ENCODE assay signal across 24 cellular contexts in the genomic region with DNA sequence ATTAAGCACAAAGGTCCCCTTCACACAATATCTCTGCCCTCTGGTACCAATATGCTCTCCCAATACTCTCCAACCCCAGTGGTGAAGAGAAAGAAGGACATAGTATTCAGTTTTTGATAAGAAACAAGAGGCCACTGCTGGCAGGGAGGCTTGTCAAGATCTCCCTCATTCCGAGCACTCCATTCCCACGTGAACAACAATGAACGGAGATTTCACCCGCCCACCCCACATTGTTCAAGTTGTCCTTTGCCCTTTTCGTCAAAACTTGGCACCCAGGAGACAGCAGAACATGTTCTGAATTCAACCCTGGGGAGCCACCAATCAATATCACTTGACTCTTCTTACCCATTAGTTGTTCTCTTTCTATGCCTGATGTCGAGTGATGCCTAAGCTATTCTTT.
"Had no signal": no experiment of that assay in that cellular context is flagged by ENCODE, and none has a peak within 500 bp of the region (broad histone marks: within the 10 kb centered on the region; RNA-seq: fewer than 3 reads in every experiment).

No MANE protein-coding gene starts in this region.

- H3K4me1 Mint-ChIP-seq: mesothelial cell of epicardium; stimulated activated effector memory CD8-positive, alpha-beta T cell treated with anti-CD3 and anti-CD28 coated beads, Interleukin-12 subunit alpha, Interleukin-12 subunit beta, amount 100 ng/mL, for 72 hours had no signal

- ATAC-seq: left cardiac atrium; left lung; lower lobe of right lung; naive thymus-derived CD4-positive, alpha-beta T cell; natural killer cell treated with Interleukin-12 subunit alpha and Interleukin-12 subunit beta and Interleukin-15 and Interleukin-18, amount 100 ng/mL, for 72 hours; sciatic nerve; stimulated activated effector memory CD8-positive, alpha-beta T cell treated with anti-CD3 and anti-CD28 coated beads, Interleukin-12 subunit alpha, Interleukin-12 subunit beta, amount 100 ng/mL, for 72 hours had no signal

- H3K4me3 Mint-ChIP-seq: mesothelial cell of epicardium; naive thymus-derived CD4-positive, alpha-beta T cell; natural killer cell treated with Interleukin-12 subunit alpha and Interleukin-12 subunit beta and Interleukin-15 and Interleukin-18, amount 100 ng/mL, for 72 hours; stimulated activated effector memory CD8-positive, alpha-beta T cell treated with anti-CD3 and anti-CD28 coated beads, Interleukin-12 subunit alpha, Interleukin-12 subunit beta, amount 100 ng/mL, for 72 hours; stimulated activated naive CD8-positive, alpha-beta T cell treated with anti-CD3 and anti-CD28 coated beads, Interleukin-15, Interleukin-2, amounts not matched to agents 100 ng/mL and 50 ng/mL, for 24 hours had no signal

- H3K27ac Mint-ChIP-seq: mesothelial cell of epicardium; naive thymus-derived CD4-positive, alpha-beta T cell; natural killer cell treated with Interleukin-12 subunit alpha and Interleukin-12 subunit beta and Interleukin-15 and Interleukin-18, amount 100 ng/mL, for 72 hours; progenitor cell of endocrine pancreas; stimulated activated effector memory CD8-positive, alpha-beta T cell treated with anti-CD3 and anti-CD28 coated beads, Interleukin-12 subunit alpha, Interleukin-12 subunit beta, amount 100 ng/mL, for 72 hours; stimulated activated naive CD8-positive, alpha-beta T cell treated with anti-CD3 and anti-CD28 coated beads, Interleukin-15, Interleukin-2, amounts not matched to agents 100 ng/mL and 50 ng/mL, for 24 hours had no signal

- H3K36me3 ChIP-seq: left lung, lower lobe of right lung, ovary, right atrium auricular region, suprapubic skin, thoracic aorta, tibial artery, upper lobe of left lung, vagina had no signal

- DNase-seq: hippocampal formation; kidney glomerular epithelial cell; left cardiac atrium; left lung; lower lobe of right lung; mesendoderm; naive thymus-derived CD4-positive, alpha-beta T cell; ovary; stimulated activated CD4-positive, alpha-beta T cell treated with anti-CD3 and anti-CD28 coated beads, Interleukin-4, amount 100 ng/mL, for 24 hours; stimulated activated naive CD4-positive, alpha-beta T cell; tibial artery; upper lobe of left lung had no signal

- H3K27ac ChIP-seq: left lung, lower lobe of right lung, ovary, right atrium auricular region, skin epidermis, suprapubic skin, thoracic aorta, tibial artery, upper lobe of left lung, vagina had no signal

- H3K9me3 ChIP-seq: left lung, lower lobe of right lung, ovary, right atrium auricular region, suprapubic skin, thoracic aorta, tibial artery, upper lobe of left lung, vagina had no signal

- FAIRE-seq: keratinocyte had no signal

- H3K4me1 ChIP-seq: left lung, lower lobe of right lung, right atrium auricular region, tibial artery, upper lobe of left lung, vagina had no signal

- H3K9me3 Mint-ChIP-seq: natural killer cell treated with Interleukin-12 subunit alpha and Interleukin-12 subunit beta and Interleukin-15 and Interleukin-18, amount 100 ng/mL, for 72 hours; stimulated activated effector memory CD8-positive, alpha-beta T cell treated with anti-CD3 and anti-CD28 coated beads, Interleukin-12 subunit alpha, Interleukin-12 subunit beta, amount 100 ng/mL, for 72 hours; stimulated activated naive CD8-positive, alpha-beta T cell treated with anti-CD3 and anti-CD28 coated beads, Interleukin-15, Interleukin-2, amounts not matched to agents 100 ng/mL and 50 ng/mL, for 24 hours had no signal

- H3K36me3 Mint-ChIP-seq: mesothelial cell of epicardium; naive thymus-derived CD4-positive, alpha-beta T cell; natural killer cell treated with Interleukin-12 subunit alpha and Interleukin-12 subunit beta and Interleukin-15 and Interleukin-18, amount 100 ng/mL, for 72 hours; stimulated activated effector memory CD8-positive, alpha-beta T cell treated with anti-CD3 and anti-CD28 coated beads, Interleukin-12 subunit alpha, Interleukin-12 subunit beta, amount 100 ng/mL, for 72 hours had no signal

- H3K27me3 ChIP-seq: ovary, right atrium auricular region, tibial artery, upper lobe of left lung, vagina had no signal

- H3K4me3 ChIP-seq: left lung, lower lobe of right lung, ovary, right atrium auricular region, skin epidermis, suprapubic skin, thoracic aorta, tibial artery, upper lobe of left lung, vagina had no signal
